8 cellular contexts compared by ENCODE assay signal in the genomic region with DNA sequence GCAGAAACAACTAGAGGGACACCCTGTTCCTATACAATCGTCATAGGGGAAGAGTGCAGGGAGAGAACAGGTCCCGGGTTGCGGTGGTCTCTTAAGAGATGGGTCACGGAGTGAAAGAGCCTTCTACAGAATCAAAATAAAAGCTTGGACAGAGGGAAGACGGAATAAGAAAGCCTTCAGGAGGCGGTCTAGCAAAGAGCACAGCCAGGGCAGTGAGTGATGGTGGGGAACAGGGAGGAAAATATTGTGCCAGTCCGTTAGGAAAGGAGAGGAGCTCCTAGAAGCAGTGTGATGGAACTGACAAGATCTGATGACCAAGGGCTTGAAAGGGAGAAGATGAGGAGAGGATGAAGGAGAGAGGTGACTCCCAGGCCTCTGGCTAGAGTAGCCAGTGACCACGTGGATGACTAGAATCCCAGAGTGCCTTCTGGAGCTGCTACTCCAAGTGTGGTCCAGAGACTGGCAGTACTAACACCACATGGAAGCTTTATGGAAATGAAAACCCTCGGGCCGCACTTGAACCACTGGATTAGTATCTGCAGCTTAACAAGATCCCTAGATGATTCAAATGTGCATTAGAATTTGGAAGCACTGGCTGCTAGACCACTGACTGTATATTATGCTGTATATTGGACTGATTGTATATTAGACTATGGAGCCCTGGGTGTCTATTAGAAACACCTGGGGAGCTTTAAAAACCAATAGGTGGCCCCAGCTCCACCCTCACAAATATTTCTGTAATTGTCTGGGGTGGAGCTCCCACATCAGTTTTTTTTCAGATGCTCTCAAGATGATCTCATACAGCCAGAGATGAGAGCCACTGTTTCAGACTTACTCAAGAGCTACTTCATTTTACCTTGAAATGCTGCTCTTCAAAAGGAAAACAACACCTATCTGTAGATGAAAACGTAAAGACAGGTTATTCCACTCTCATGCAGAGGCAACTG. TPM values are rescaled to one million over a fixed set of nuclear protein-coding genes. Genes with fewer than 3 reads are reported as not detected.
DNase-seq lines count a peak whose midpoint lies in the region; ATAC-seq and TF ChIP-seq lines count a peak whose summit lies in the region.

No MANE protein-coding gene starts in this region.

- peaks cover 8% of the 10 kb centered on the region; the same call in 1 of the 2 replicates for H3K4me1 ChIP-seq in HUES64 (ENCODE audit: insufficient read depth, low read length)
- H3K4me1 ChIP-seq in ovary (ENCODE audit: insufficient read depth), result peaks cover 6% of the 10 kb centered on the region

- peaks cover 6% of the 10 kb centered on the region for H3K4me1 Mint-ChIP-seq in Calu3 (ENCODE audit: low read depth, unreplicated experiment)
- H3K4me1 Mint-ChIP-seq in chondrocyte (ENCODE audit: low read depth), result peaks cover 55% of the 10 kb centered on the region
- peaks cover 16% of the 10 kb centered on the region for H3K4me1 Mint-ChIP-seq in neural crest cell

- no peak for TF ChIP-seq POLR2A in ovary (IDR thresholded peaks at IDR 0.05)

- H3K36me3 ChIP-seq in HUES64 (ENCODE audit: insufficient read depth, low read length) (no peaks in the 10 kb centered on the region), ovary (no peaks in the 10 kb centered on the region)

- ATAC-seq in GM18909 (IDR thresholded peaks at IDR 0.05; ENCODE audit: poor library complexity, unreplicated experiment), result no peak
- no peak for ATAC-seq in omental fat pad (ENCODE audit: low FRiP score)

- H3K9ac ChIP-seq in HUES64 (ENCODE audit: low read depth, low read length), result no peak overlapping the region

- H3K27me3 ChIP-seq in HUES64 (ENCODE audit: insufficient read depth, low read length), result peaks cover 47% of the 10 kb centered on the region
- no peaks in the 10 kb centered on the region for H3K27me3 ChIP-seq in ovary

- TF ChIP-seq CTCF in Calu3 (IDR thresholded peaks at IDR 0.05; ENCODE audit: unreplicated experiment), result no peak
- TF ChIP-seq CTCF in chondrocyte (IDR thresholded peaks at IDR 0.05), result no peak
- TF ChIP-seq CTCF in neural crest cell (conservative IDR thresholded peaks at IDR 0.05), result no peak
- TF ChIP-seq CTCF in omental fat pad (IDR thresholded peaks at IDR 0.05), result no peak
- TF ChIP-seq CTCF in ovary (IDR thresholded peaks at IDR 0.05), result no peak

- H3K4me3 ChIP-seq in HUES64 (ENCODE audit: low read length) (peak overlapping the region; percentile 62), ovary (no peak overlapping the region)

- peak overlapping the region; percentile 71 for H3K4me3 Mint-ChIP-seq in Calu3 (ENCODE audit: low read depth, unreplicated experiment)
- H3K4me3 Mint-ChIP-seq in chondrocyte (ENCODE audit: unreplicated experiment), result peak overlapping the region; percentile 88
- H3K4me3 Mint-ChIP-seq in neural crest cell, result peak overlapping the region; percentile 95

- DNase-seq in Calu3 (no peak), chondrocyte (ENCODE audit: low spot score) (no peak), neural crest cell (ENCODE audit: low read depth, low spot score) (no peak), omental fat pad (ENCODE audit: low spot score) (no peak), ovary (no peak), posterior vena cava (ENCODE audit: low spot score) (no peak)

- H3K27ac Mint-ChIP-seq in Calu3 (ENCODE audit: unreplicated experiment) (no peak overlapping the region), chondrocyte (ENCODE audit: unreplicated experiment) (peak overlapping the region; percentile 93), neural crest cell (ENCODE audit: unreplicated experiment) (no peak overlapping the region)

- H3K9me3 ChIP-seq in HUES64 (ENCODE audit: insufficient read depth, low read depth, low read length) (no peaks in the 10 kb centered on the region), ovary (no peaks in the 10 kb centered on the region)

- BruUV-seq in Calu3 (replicated peaks; lab: Mats Ljungman, UMichigan), result no TSS peak

- 79% methylated on average over 11 of the region's 11 CpGs for WGBS in HUES64
- 62 to 66% (median 63%) methylated on average over 11 of the region's 11 CpGs for WGBS in ovary, 3 donors

- H3K27me3 Mint-ChIP-seq in Calu3 (ENCODE audit: unreplicated experiment), result peaks cover 79% of the 10 kb centered on the region
- no peaks in the 10 kb centered on the region for H3K27me3 Mint-ChIP-seq in chondrocyte (ENCODE audit: low read depth)
- H3K27me3 Mint-ChIP-seq in neural crest cell (ENCODE audit: low read depth), result peaks cover 25% of the 10 kb centered on the region

- intact Hi-C loops in Calu3 (cut with micrococcal nuclease; ENCODE audit: unreplicated experiment) (no loop called here), ovary (cut with DNase I) (no loop called here), posterior vena cava (cut with DNase I) (loop anchor here in 1 of 2 donors (1.0 kb wide), 1 partner anchor 49 kb away; no protein-coding TSS in a partner anchor)

- H3K27ac ChIP-seq in HUES64 (ENCODE audit: low read depth, low read length) (no peak overlapping the region), ovary (no peak overlapping the region)

- no peak for TF ChIP-seq EP300 in ovary (IDR thresholded peaks at IDR 0.05)

- CTCF ChIA-PET in Calu3 (lab: Charles Lee), result no interaction called here

- peaks cover 6% of the 10 kb centered on the region for H3K36me3 Mint-ChIP-seq in Calu3 (ENCODE audit: insufficient read depth, unreplicated experiment)
- H3K36me3 Mint-ChIP-seq in chondrocyte (ENCODE audit: low read depth), result no peaks in the 10 kb centered on the region
- no peaks in the 10 kb centered on the region for H3K36me3 Mint-ChIP-seq in neural crest cell (ENCODE audit: low read depth)

- H3K9me3 Mint-ChIP-seq in Calu3 (ENCODE audit: low read depth, unreplicated experiment) (no peaks in the 10 kb centered on the region), chondrocyte (ENCODE audit: low read depth) (no peaks in the 10 kb centered on the region), neural crest cell (no peaks in the 10 kb centered on the region)

RNA-seq across cellular contexts. Expression of a gene that starts 1.1 kb away (rescaled TPM):
- 0.42 TPM in 1 of 2 replicates, not detected in the other for total RNA-seq in Calu3 (2022)
- polyA plus RNA-seq in HUES64 (2013, experiment 1 of 2), result 2.4 TPM
- polyA plus RNA-seq in HUES64 (2013, experiment 2 of 2), result 0.95 TPM
- 19.8 to 27.3 TPM (median 20.9 TPM) in 3 replicates for total RNA-seq in chondrocyte
- 3.6 and 3.8 TPM in 2 replicates for total RNA-seq in neural crest cell
- total RNA-seq in omental fat pad, result 1 to 10 TPM in 1 of 4 donors, under 1 TPM in 2, not detected in 1; 0.46 to 1.3 (median 0.50) TPM
- 10 to 100 TPM in 1 of 7 donors, 1 to 10 TPM in 5, under 1 TPM in 1; 0.76 to 12.2 (median 1.6) TPM for total RNA-seq in ovary
- polyA plus RNA-seq in ovary, result under 1 TPM; 0.62 to 0.80 TPM
- total RNA-seq in posterior vena cava, result 1 to 10 TPM in 1 of 2 donors, under 1 TPM in 1; 0.56 to 1.1 TPM
